Comparison of ENCODE assay signal across 11 cellular contexts in genomic region chr20:61252601-61253263, GRCh38. TPM values are rescaled to one million over a fixed set of nuclear protein-coding genes. Genes with fewer than 3 reads are reported as not detected.
DNase-seq lines count a peak whose midpoint lies in the region; ATAC-seq and TF ChIP-seq lines count a peak whose summit lies in the region.
"Had no signal": no experiment of that assay in that cellular context is flagged by ENCODE, and none has a peak within 500 bp of the region (broad histone marks: within the 10 kb centered on the region; RNA-seq: fewer than 3 reads in every experiment).

No MANE protein-coding gene starts in this region.

- H2AK5ac ChIP-seq in mesendoderm (ENCODE audit: low read length): no peak overlapping the region

- no peaks in the 10 kb centered on the region for H3K9me3 Mint-ChIP-seq in endothelial cell (ENCODE audit: unreplicated experiment)
- H3K9me3 Mint-ChIP-seq in activated naive CD4-positive, alpha-beta T cell treated with anti-CD3 and anti-CD28 coated beads, Interleukin-2, amount 10 ng/mL, durations not matched to agents 7 days and 5 days: no peaks in the 10 kb centered on the region

- TF ChIP-seq CTCF in AG04449 (IDR thresholded peaks at IDR 0.05; ENCODE audit: insufficient read depth, low read length, missing control alignments): no peak
- TF ChIP-seq CTCF in endothelial cell (IDR thresholded peaks at IDR 0.05; ENCODE audit: unreplicated experiment): no peak

- ATAC-seq in GM21825 (IDR thresholded peaks at IDR 0.05; ENCODE audit: unreplicated experiment) (no peak), HG02623 (IDR thresholded peaks at IDR 0.05; ENCODE audit: unreplicated experiment) (no peak)

- H3K4me3 ChIP-seq in AG04449 (ENCODE audit: low read depth, low read length) (peak overlapping the region; percentile 53), mesendoderm (ENCODE audit: low read length) (peak overlapping the region; percentile 17)

- H3K4me1 Mint-ChIP-seq in endothelial cell (ENCODE audit: unreplicated experiment): peaks cover 15% of the 10 kb centered on the region
- peaks cover 2% of the 10 kb centered on the region for H3K4me1 Mint-ChIP-seq in activated naive CD4-positive, alpha-beta T cell treated with anti-CD3 and anti-CD28 coated beads, Interleukin-2, amount 10 ng/mL, durations not matched to agents 7 days and 5 days

- no peaks in the 10 kb centered on the region for H3K36me3 ChIP-seq in mesendoderm (ENCODE audit: control insufficient read depth, insufficient read depth, low read length)

- H3K27ac ChIP-seq in mesendoderm (ENCODE audit: low read depth, low read length): no peak overlapping the region

- H3K79me1 ChIP-seq in mesendoderm (ENCODE audit: low read length): no peaks in the 10 kb centered on the region

- no peak overlapping the region for H2BK15ac ChIP-seq in mesendoderm (replicated peaks; ENCODE audit: low read depth)

- peaks cover 32% of the 10 kb centered on the region for H3K27me3 Mint-ChIP-seq in endothelial cell (ENCODE audit: unreplicated experiment)
- H3K27me3 Mint-ChIP-seq in activated naive CD4-positive, alpha-beta T cell treated with anti-CD3 and anti-CD28 coated beads, Interleukin-2, amount 10 ng/mL, durations not matched to agents 7 days and 5 days: peaks cover 57% of the 10 kb centered on the region

- CTCF ChIA-PET in AG04449 (lab: Yijun Ruan, JAX): interaction anchor here (1.0 to 6.9 kb wide), 14 partner anchors 10 to 1312 kb away, joined by 3 to 51 read pairs (median 4); partner anchors contain the start of genes FAM217B and PPP1R3D
- CTCF ChIA-PET in activated naive CD4-positive, alpha-beta T cell treated with anti-CD3 and anti-CD28 coated beads, Interleukin-2, amount 10 ng/mL, durations not matched to agents 7 days and 5 days (lab: Charles Lee): no interaction called here

- peak overlapping the region; percentile 78 for H3K56ac ChIP-seq in mesendoderm (ENCODE audit: low read length)

- H3K27ac Mint-ChIP-seq in endothelial cell (ENCODE audit: unreplicated experiment): no peak overlapping the region
- no peak overlapping the region for H3K27ac Mint-ChIP-seq in activated naive CD4-positive, alpha-beta T cell treated with anti-CD3 and anti-CD28 coated beads, Interleukin-2, amount 10 ng/mL, durations not matched to agents 7 days and 5 days
- H3K27ac Mint-ChIP-seq: activated naive CD8-positive, alpha-beta T cell; IgD-negative memory B cell had no signal

- no peak overlapping the region for H3K4me3 Mint-ChIP-seq in endothelial cell (ENCODE audit: unreplicated experiment)
- H3K4me3 Mint-ChIP-seq in activated naive CD4-positive, alpha-beta T cell treated with anti-CD3 and anti-CD28 coated beads, Interleukin-2, amount 10 ng/mL, durations not matched to agents 7 days and 5 days: no peak overlapping the region
- H3K4me3 Mint-ChIP-seq: activated naive CD8-positive, alpha-beta T cell; IgD-negative memory B cell had no signal

- H3K23ac ChIP-seq in mesendoderm (ENCODE audit: low read length): peak overlapping the region; percentile 50

- H3K4me2 ChIP-seq in mesendoderm (ENCODE audit: low read length): peak overlapping the region; percentile 91

- WGBS in mesendoderm (ENCODE audit: extremely low coverage, insufficient coverage, low lambda C conversion rate): no CpG with 5 or more reads among the region's 87 CpGs

- H3K4me1 ChIP-seq in mesendoderm (ENCODE audit: control insufficient read depth, low read depth, low read length): no peaks in the 10 kb centered on the region

- H3K27me3 ChIP-seq in mesendoderm (ENCODE audit: insufficient read depth, low read length, poor library complexity): peaks cover 9% of the 10 kb centered on the region

- H3K79me2 ChIP-seq in mesendoderm (ENCODE audit: control insufficient read depth, insufficient read depth, low read length): no peaks in the 10 kb centered on the region

- POLR2A ChIA-PET in AG04449 (lab: Yijun Ruan, JAX): interaction anchor here (0.7 to 1.2 kb wide), 2 partner anchors 11 to 67 kb away, joined by 3 to 4 read pairs; no protein-coding TSS in a partner anchor

- H3K4ac ChIP-seq in mesendoderm (ENCODE audit: low read depth, low read length): no peak overlapping the region

- DNase-seq in AG04449 (ENCODE audit: low read depth, low spot score) (no peak), HPDE6-E6E7 (ENCODE audit: extremely low spot score) (peak; percentile 50), endothelial cell (ENCODE audit: low spot score) (peak; percentile 25), mesendoderm (no peak), NCI-H1092 treated with DMSO at 0.1 percent for 48 hours (lab: John Stamatoyannopoulos, UW) (no peak)
- DNase-seq in activated naive CD4-positive, alpha-beta T cell treated with anti-CD3 and anti-CD28 coated beads, Interleukin-2, amount 10 ng/mL, durations not matched to agents 7 days and 5 days: no peak
- DNase-seq: GDM1 had no signal

- H3K36me3 Mint-ChIP-seq in endothelial cell (ENCODE audit: low read depth, unreplicated experiment): no peaks in the 10 kb centered on the region
- no peaks in the 10 kb centered on the region for H3K36me3 Mint-ChIP-seq in activated naive CD4-positive, alpha-beta T cell treated with anti-CD3 and anti-CD28 coated beads, Interleukin-2, amount 10 ng/mL, durations not matched to agents 7 days and 5 days
- H3K36me3 Mint-ChIP-seq: activated naive CD8-positive, alpha-beta T cell; IgD-negative memory B cell had no signal

- no peak overlapping the region for H2BK120ac ChIP-seq in mesendoderm (ENCODE audit: low read depth, low read length)

- H2BK5ac ChIP-seq in mesendoderm (ENCODE audit: low read length): no peak overlapping the region

- H4K5ac ChIP-seq in mesendoderm (ENCODE audit: low read length): no peak overlapping the region

- H3K18ac ChIP-seq in mesendoderm (ENCODE audit: low read length): peak overlapping the region; percentile 96

- H3K9ac ChIP-seq in mesendoderm (ENCODE audit: low read length): peak overlapping the region; percentile 64

- no peak overlapping the region for H4K8ac ChIP-seq in mesendoderm (ENCODE audit: low read depth, low read length)

RNA-seq across cellular contexts. Expression of gene CDH4, which starts 0.7 kb away (rescaled TPM):
- 0.23 TPM for total RNA-seq in endothelial cell (ENCODE audit: unreplicated experiment)
- 2.6 TPM for polyA plus RNA-seq in mesendoderm (2013, experiment 1 of 2)
- polyA plus RNA-seq in mesendoderm (2013, experiment 2 of 2): 2.6 TPM
- polyA plus RNA-seq: IgD-negative memory B cell had no signal

Comparison
In these comparisons a context has a peak if more than half of its experiments do, and no peak if none do; other contexts are left out.
1. DNase-seq: peak in HPDE6-E6E7 (single experiment) and endothelial cell (single experiment); none in AG04449 (single experiment), mesendoderm (single experiment), NCI-H1092 treated with DMSO at 0.1 percent for 48 hours (single experiment) and activated naive CD4-positive, alpha-beta T cell treated with anti-CD3 and anti-CD28 coated beads, Interleukin-2, amount 10 ng/mL, durations not matched to agents 7 days and 5 days (single experiment).